Comparison of ENCODE assay signal across 11 cellular contexts in genomic region chr3:66297260-66297863, GRCh38.
A peak's percentile ranks its signal among the peaks of the same experiment; 100 is the strongest.
DNase-seq lines count a peak whose midpoint lies in the region; ATAC-seq, FAIRE-seq and TF ChIP-seq lines count a peak whose summit lies in the region.
"Had no signal": no experiment of that assay in that cellular context is flagged by ENCODE, and none has a peak within 500 bp of the region (broad histone marks: within the 10 kb centered on the region; RNA-seq: fewer than 3 reads in every experiment).

No MANE protein-coding gene starts in this region.

- H3K9me3 ChIP-seq in GM23248 (ENCODE audit: low read depth) = no peaks in the 10 kb centered on the region
- no peaks in the 10 kb centered on the region for H3K9me3 ChIP-seq in endothelial cell of umbilical vein (replicated peaks; ENCODE audit: control insufficient read depth, insufficient read depth, low read length)
- H3K9me3 ChIP-seq in osteoblast (ENCODE audit: low read depth, low read length) = no peaks in the 10 kb centered on the region
- H3K9me3 ChIP-seq in MM.1S (replicated peaks; ENCODE audit: insufficient read depth, low read length) = no peaks in the 10 kb centered on the region

- TF ChIP-seq CTCF in endothelial cell of umbilical vein (IDR thresholded peaks at IDR 0.05; ENCODE audit: extremely low read depth in 1 of 2, insufficient read depth in 1 of 2, low read depth in 1 of 2, low read length in 2 of 2) (no peak), osteoblast (IDR thresholded peaks at IDR 0.05; ENCODE audit: extremely low read depth, low read depth, low read length) (no peak), RWPE1 (conservative IDR thresholded peaks at IDR 0.05; ENCODE audit: low read depth) (no peak), MM.1S (IDR thresholded peaks at IDR 0.05; ENCODE audit: low read length) (no peak)

- no peaks in the 10 kb centered on the region for H3K79me2 ChIP-seq in GM23248 (ENCODE audit: insufficient read depth)
- H3K79me2 ChIP-seq in endothelial cell of umbilical vein (ENCODE audit: control insufficient read depth, insufficient read depth, low read length) = no peaks in the 10 kb centered on the region
- H3K79me2 ChIP-seq in osteoblast (ENCODE audit: insufficient read depth, low read length) = no peaks in the 10 kb centered on the region
- no peaks in the 10 kb centered on the region for H3K79me2 ChIP-seq in MM.1S (ENCODE audit: low read length)

- dilution Hi-C loops in endothelial cell of umbilical vein (cut with MboI; ENCODE audit: extremely low pct_ligation_motif_present, low sequenced_read_pairs) = no loop called here

- peaks cover 55 to 64% (median 60%) of the 10 kb centered on the region in 3 donors for H3K4me1 Mint-ChIP-seq in T-cell

- H2AFZ ChIP-seq in GM23248 = no peak overlapping the region
- H2AFZ ChIP-seq in endothelial cell of umbilical vein (ENCODE audit: low read depth, low read length) = no peak overlapping the region
- H2AFZ ChIP-seq in osteoblast (ENCODE audit: low read length) = no peak overlapping the region
- H2AFZ ChIP-seq in MM.1S (ENCODE audit: low read length) = no peak overlapping the region

- peaks cover 2% of the 10 kb centered on the region for H3K9me1 ChIP-seq in endothelial cell of umbilical vein (replicated peaks; ENCODE audit: control insufficient read depth, extremely low read depth, insufficient read depth, low read length)

- no peak for TF ChIP-seq POLR2A in endothelial cell of umbilical vein (IDR thresholded peaks at IDR 0.05; ENCODE audit: low read depth, low read length)

- peaks cover 11% of the 10 kb centered on the region; the same call in 1 of the 2 replicates for H3K4me1 ChIP-seq in GM23248 (ENCODE audit: insufficient read depth)
- peaks cover 5% of the 10 kb centered on the region for H3K4me1 ChIP-seq in endothelial cell of umbilical vein (ENCODE audit: control insufficient read depth, extremely low read depth, insufficient read depth, low read length)
- peaks cover 10% of the 10 kb centered on the region for H3K4me1 ChIP-seq in osteoblast (ENCODE audit: insufficient read depth, low read length)
- H3K4me1 ChIP-seq in MM.1S (ENCODE audit: low read length) = 0 out of 2 replicates have a peak, but pooled peaks cover 3% of the 10 kb centered on the region

- H3K27me3 Mint-ChIP-seq in T-cell = no peaks in the 10 kb centered on the region

- 48 to 72% methylated on average over 2 of the region's 2 CpGs for WGBS in GM23248 (ENCODE audit: low coverage in 1 of 2, low lambda C conversion rate in 2 of 2, missing lambda C conversion rate in 2 of 2), 2 experiments

- H3F3A ChIP-seq in GM23248 (ENCODE audit: insufficient read depth) = peaks cover 7% of the 10 kb centered on the region; the same call in 1 of the 2 replicates
- H3F3A ChIP-seq in MM.1S (ENCODE audit: insufficient read depth, low read length) = no peaks in the 10 kb centered on the region

- H3K9me3 Mint-ChIP-seq in T-cell = no peaks in the 10 kb centered on the region

- peak overlapping the region; percentile 13 for H3K4me2 ChIP-seq in GM23248 (ENCODE audit: unreplicated experiment)
- H3K4me2 ChIP-seq in endothelial cell of umbilical vein (ENCODE audit: insufficient read depth, low read length) = no peak overlapping the region
- H3K4me2 ChIP-seq in osteoblast (ENCODE audit: insufficient read depth, low read length) = no peak overlapping the region
- no peak overlapping the region for H3K4me2 ChIP-seq in MM.1S (ENCODE audit: low read depth, low read length)
- H3K4me2 ChIP-seq: smooth muscle cell had no signal

- in situ Hi-C loops in GM23248 (cut with MboI) = no loop called here

- CTCF ChIA-PET in T-cell (lab: Charles Lee) (interaction anchor here (0.6 to 1.8 kb wide), 16 partner anchors 10 to 525 kb away, joined by 3 to 11 read pairs (median 5); no protein-coding TSS in a partner anchor), endothelial cell of umbilical vein (lab: Charles Lee) (interaction anchor here (0.9 to 1.9 kb wide), 11 partner anchors 14 to 525 kb away, joined by 3 to 14 read pairs (median 4); no protein-coding TSS in a partner anchor), RWPE1 (lab: Yijun Ruan, JAX) (interaction anchor here (0.6 kb wide), 2 partner anchors 131 to 953 kb away, joined by 3 to 7 read pairs; no protein-coding TSS in a partner anchor)

- H3K27me3 ChIP-seq in GM23248 (replicated peaks; ENCODE audit: insufficient read depth) (no peaks in the 10 kb centered on the region), endothelial cell of umbilical vein (ENCODE audit: control insufficient read depth in 2 of 2, insufficient read depth in 2 of 2, low read length in 2 of 2) (no peaks in the 10 kb centered on the region), osteoblast (ENCODE audit: insufficient read depth, low read length) (no peaks in the 10 kb centered on the region), MM.1S (replicated peaks; ENCODE audit: insufficient read depth, low read length) (no peaks in the 10 kb centered on the region)

- intact Hi-C loops in endothelial cell of umbilical vein (cut with micrococcal nuclease) = no loop called here

- peak; percentile 55 for FAIRE-seq in endothelial cell of umbilical vein (lab: Jason Lieb, UNC)

- ATAC-seq in T-cell (replicated peaks in 1 of 4) (peak in 1 of 4 experiments; percentile 8), HG02870 (IDR thresholded peaks at IDR 0.05; ENCODE audit: unreplicated experiment) (no peak)

- H3K9ac ChIP-seq in GM23248 (no peak overlapping the region), endothelial cell of umbilical vein (replicated peaks; ENCODE audit: extremely low read depth, insufficient read depth, low read length) (no peak overlapping the region), MM.1S (ENCODE audit: low read length) (no peak overlapping the region)

- DNase-seq in GM23248 (peak; percentile 18), T-cell (no peak), endothelial cell of umbilical vein (ENCODE audit: low read depth, low spot score) (peak; percentile 79), osteoblast (ENCODE audit: insufficient read length, low spot score, missing footprints) (peak; percentile 18), RWPE1 (ENCODE audit: low spot score) (no peak), MM.1S (no peak)
- DNase-seq: caudate nucleus; DND-41; NK-92 treated with Interleukin-12 subunit alpha and Interleukin-12 subunit beta, amount 100 ng/mL, for 24 hours had no signal

- H3K9me2 ChIP-seq in GM23248 (ENCODE audit: insufficient read depth) (no peaks in the 10 kb centered on the region), MM.1S (replicated peaks; ENCODE audit: insufficient read depth, low read length) (no peaks in the 10 kb centered on the region)

- BruUV-seq in endothelial cell of umbilical vein (replicated peaks; lab: Mats Ljungman, UMichigan) = no TSS peak

- H3K36me3 ChIP-seq in GM23248 (ENCODE audit: low read depth) (no peaks in the 10 kb centered on the region), endothelial cell of umbilical vein (ENCODE audit: control insufficient read depth in 2 of 2, extremely low read depth in 1 of 2, insufficient read depth in 2 of 2, low read length in 2 of 2) (no peaks in the 10 kb centered on the region), osteoblast (ENCODE audit: insufficient read depth, low read length) (no peaks in the 10 kb centered on the region), MM.1S (replicated peaks; ENCODE audit: insufficient read depth, low read length) (no peaks in the 10 kb centered on the region)

- H3K36me3 Mint-ChIP-seq in T-cell = peaks cover 14% of the 10 kb centered on the region

- peak overlapping the region; percentile 91 for H3K27ac Mint-ChIP-seq in T-cell

- POLR2A ChIA-PET in T-cell (lab: Charles Lee) (interaction anchor here (0.6 to 1.3 kb wide), 3 partner anchors 10 to 193 kb away, joined by 3 to 12 read pairs (median 4); no protein-coding TSS in a partner anchor), endothelial cell of umbilical vein (lab: Charles Lee) (interaction anchor here (0.7 kb wide), 3 partner anchors 80 to 442 kb away, joined by 3 to 6 read pairs (median 4); no protein-coding TSS in a partner anchor), RWPE1 (lab: Yijun Ruan, JAX; ENCODE audit: low non-redundant PET) (no interaction called here)

- H3K4me3 ChIP-seq in GM23248 (no peak overlapping the region), endothelial cell of umbilical vein (replicated peaks in 1 of 3; ENCODE audit: insufficient read depth in 1 of 3, low read depth in 1 of 3, low read length in 3 of 3) (no peak overlapping the region), osteoblast (ENCODE audit: insufficient read depth, low read length) (no peak overlapping the region), MM.1S (ENCODE audit: low read length) (no peak overlapping the region)
- H3K4me3 ChIP-seq: smooth muscle cell had no signal

- no peaks in the 10 kb centered on the region for H4K20me1 ChIP-seq in GM23248 (ENCODE audit: insufficient read depth)
- no peaks in the 10 kb centered on the region for H4K20me1 ChIP-seq in endothelial cell of umbilical vein (replicated peaks; ENCODE audit: control insufficient read depth, extremely low read depth, insufficient read depth, low read length)
- no peaks in the 10 kb centered on the region for H4K20me1 ChIP-seq in osteoblast (ENCODE audit: insufficient read depth, low read length)
- no peaks in the 10 kb centered on the region for H4K20me1 ChIP-seq in MM.1S (ENCODE audit: insufficient read depth, low read length)

- H3K4me3 Mint-ChIP-seq in T-cell = peak overlapping the region in 2 of 3 donors; percentile 5 to 15

- H3K27ac ChIP-seq in GM23248 (peak overlapping the region; percentile 8; the same call in 1 of the 2 replicates), endothelial cell of umbilical vein (ENCODE audit: insufficient read depth, low read depth, low read length) (no peak overlapping the region), osteoblast (ENCODE audit: low read depth, low read length) (peak overlapping the region; percentile 19), RWPE1 (no peak overlapping the region), MM.1S (ENCODE audit: low read length) (no peak overlapping the region)

TF ChIP-seq in endothelial cell of umbilical vein, 7 proteins besides CTCF, POLR2A, EP300 and RAD21:
- TF ChIP-seq FOS (IDR thresholded peaks at IDR 0.05; ENCODE audit: borderline replicate concordance, insufficient read depth, low read length) (no peak), EZH2 (IDR thresholded peaks at IDR 0.05; ENCODE audit: borderline replicate concordance, low read depth, low read length, severe bottlenecking) (no peak)

Comparison
In these comparisons a context has a peak if more than half of its experiments do, and no peak if none do; other contexts are left out.
1. DNase-seq: peak in GM23248 (single experiment), endothelial cell of umbilical vein (single experiment) and osteoblast (single experiment); none in T-cell (0 of 34), RWPE1 (single experiment) and MM.1S (single experiment).
2. H3K27ac ChIP-seq: peak in GM23248 (single experiment) and osteoblast (single experiment); none in endothelial cell of umbilical vein (single experiment), RWPE1 (single experiment) and MM.1S (single experiment).